ENCODE assay signal across 8 cellular contexts in genomic region chr2:41602351-41602750, GRCh38.
"Had no signal": no experiment of that assay in that cellular context is flagged by ENCODE, and none has a peak within 500 bp of the region (broad histone marks: within the 10 kb centered on the region; RNA-seq: fewer than 3 reads in every experiment).

No MANE protein-coding gene starts in this region.

- DNase-seq: H9, HCEC 1CT, IMR-90 had no signal

- ATAC-seq: GM23338, K562 had no signal

- H3K4me3 ChIP-seq: GM23338, K562 had no signal

- FAIRE-seq: H1, H54, HTR-8/SVneo, K562 had no signal
